ENCODE assay signal across 1 cellular context in the genomic region with DNA sequence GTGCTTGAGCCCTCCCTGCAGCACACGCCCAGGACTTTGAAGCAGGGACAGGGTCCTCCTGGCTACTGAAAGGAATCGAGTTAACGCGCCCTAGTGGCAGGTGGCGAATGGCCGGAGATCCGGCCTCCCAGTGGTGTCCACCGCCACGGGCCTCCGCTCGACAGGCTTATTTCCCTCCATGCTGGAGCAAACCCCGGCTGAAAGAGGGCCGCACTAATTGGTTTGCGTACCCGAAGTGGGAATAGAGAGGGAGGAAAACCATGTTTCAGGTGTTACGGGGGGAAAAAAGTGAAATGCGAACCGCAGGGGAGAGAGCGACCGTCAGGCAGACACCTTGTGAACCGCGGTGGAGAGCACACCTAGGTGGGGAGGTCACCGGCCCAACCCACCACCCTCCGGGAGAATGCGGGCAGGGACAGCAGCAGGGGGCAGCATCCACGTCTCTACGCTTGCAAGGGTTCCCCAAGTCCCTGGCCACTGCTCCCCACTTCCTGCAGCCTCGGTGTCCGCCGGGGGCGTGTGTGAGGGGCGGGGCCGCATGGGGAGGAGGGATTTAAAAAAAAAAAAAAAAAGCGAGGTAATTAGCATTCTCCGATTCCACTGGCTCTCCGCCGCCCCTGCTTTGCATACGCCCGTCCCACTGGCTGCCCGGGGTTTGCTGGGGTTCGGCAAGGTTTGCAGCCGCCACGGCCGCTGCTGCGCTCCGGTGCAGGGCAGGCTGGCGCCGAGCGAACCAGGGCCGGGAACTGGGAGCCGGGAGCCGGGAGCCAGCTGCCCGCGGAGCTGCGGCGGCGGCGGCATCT.
TF ChIP-seq lines count a peak whose summit lies in the region.

No MANE protein-coding gene starts in this region.

TF ChIP-seq in HepG2, 621 proteins besides CTCF, POLR2A, EP300 and RAD21 (continued from another document and continues in another):
- TF ChIP-seq, protein P1, sequence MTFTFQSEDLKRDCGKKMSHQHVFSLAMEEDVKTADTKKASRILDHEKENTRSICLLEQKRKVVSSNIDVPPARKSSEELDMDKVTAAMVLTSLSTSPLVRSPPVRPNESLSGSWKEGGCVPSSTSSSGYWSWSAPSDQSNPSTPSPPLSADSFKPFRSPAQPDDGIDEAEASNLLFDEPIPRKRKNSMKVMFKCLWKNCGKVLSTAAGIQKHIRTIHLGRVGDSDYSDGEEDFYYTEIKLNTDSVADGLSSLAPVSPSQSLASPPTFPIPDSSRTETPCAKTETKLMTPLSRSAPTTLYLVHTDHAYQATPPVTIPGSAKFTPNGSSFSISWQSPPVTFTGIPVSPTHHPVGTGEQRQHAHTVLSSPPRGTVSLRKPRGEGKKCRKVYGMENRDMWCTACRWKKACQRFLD (CRISPR knock-in tag; IDR thresholded peaks at IDR 0.05; ENCODE audit: borderline replicate concordance), result no peak
- 0 out of 2 replicates have a peak, but pooled peaks have one; percentile 46 for TF ChIP-seq HNF1B (CRISPR knock-in tag; IDR thresholded peaks at IDR 0.05)
- TF ChIP-seq ZFP36L1 (CRISPR knock-in tag; IDR thresholded peaks at IDR 0.05), result 0 out of 2 replicates have a peak, but pooled peaks have one; percentile 28
- TF ChIP-seq, protein P2, sequence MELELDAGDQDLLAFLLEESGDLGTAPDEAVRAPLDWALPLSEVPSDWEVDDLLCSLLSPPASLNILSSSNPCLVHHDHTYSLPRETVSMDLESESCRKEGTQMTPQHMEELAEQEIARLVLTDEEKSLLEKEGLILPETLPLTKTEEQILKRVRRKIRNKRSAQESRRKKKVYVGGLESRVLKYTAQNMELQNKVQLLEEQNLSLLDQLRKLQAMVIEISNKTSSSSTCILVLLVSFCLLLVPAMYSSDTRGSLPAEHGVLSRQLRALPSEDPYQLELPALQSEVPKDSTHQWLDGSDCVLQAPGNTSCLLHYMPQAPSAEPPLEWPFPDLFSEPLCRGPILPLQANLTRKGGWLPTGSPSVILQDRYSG (CRISPR knock-in tag; IDR thresholded peaks at IDR 0.05), result no peak
- no peak for TF ChIP-seq RARA (CRISPR knock-in tag; IDR thresholded peaks at IDR 0.05)
- no peak for TF ChIP-seq CBFB (CRISPR knock-in tag; IDR thresholded peaks at IDR 0.05)
- TF ChIP-seq SP4 (CRISPR knock-in tag; IDR thresholded peaks at IDR 0.05), result 0 out of 2 replicates have a peak, but pooled peaks have one; percentile 51
- 0 out of 2 replicates have a peak, but pooled peaks have one; percentile 26 for TF ChIP-seq ZNF547 (CRISPR knock-in tag; IDR thresholded peaks at IDR 0.05)
- TF ChIP-seq ISX (CRISPR knock-in tag; conservative IDR thresholded peaks at IDR 0.05), result no peak
- no peak for TF ChIP-seq ZBTB37 (CRISPR knock-in tag; IDR thresholded peaks at IDR 0.05)
- TF ChIP-seq ZSCAN20 (CRISPR knock-in tag; IDR thresholded peaks at IDR 0.05; ENCODE audit: borderline replicate concordance), result no peak
- no peak for TF ChIP-seq ZNF510 (CRISPR knock-in tag; IDR thresholded peaks at IDR 0.05; ENCODE audit: low read depth)
- TF ChIP-seq, protein P3, sequence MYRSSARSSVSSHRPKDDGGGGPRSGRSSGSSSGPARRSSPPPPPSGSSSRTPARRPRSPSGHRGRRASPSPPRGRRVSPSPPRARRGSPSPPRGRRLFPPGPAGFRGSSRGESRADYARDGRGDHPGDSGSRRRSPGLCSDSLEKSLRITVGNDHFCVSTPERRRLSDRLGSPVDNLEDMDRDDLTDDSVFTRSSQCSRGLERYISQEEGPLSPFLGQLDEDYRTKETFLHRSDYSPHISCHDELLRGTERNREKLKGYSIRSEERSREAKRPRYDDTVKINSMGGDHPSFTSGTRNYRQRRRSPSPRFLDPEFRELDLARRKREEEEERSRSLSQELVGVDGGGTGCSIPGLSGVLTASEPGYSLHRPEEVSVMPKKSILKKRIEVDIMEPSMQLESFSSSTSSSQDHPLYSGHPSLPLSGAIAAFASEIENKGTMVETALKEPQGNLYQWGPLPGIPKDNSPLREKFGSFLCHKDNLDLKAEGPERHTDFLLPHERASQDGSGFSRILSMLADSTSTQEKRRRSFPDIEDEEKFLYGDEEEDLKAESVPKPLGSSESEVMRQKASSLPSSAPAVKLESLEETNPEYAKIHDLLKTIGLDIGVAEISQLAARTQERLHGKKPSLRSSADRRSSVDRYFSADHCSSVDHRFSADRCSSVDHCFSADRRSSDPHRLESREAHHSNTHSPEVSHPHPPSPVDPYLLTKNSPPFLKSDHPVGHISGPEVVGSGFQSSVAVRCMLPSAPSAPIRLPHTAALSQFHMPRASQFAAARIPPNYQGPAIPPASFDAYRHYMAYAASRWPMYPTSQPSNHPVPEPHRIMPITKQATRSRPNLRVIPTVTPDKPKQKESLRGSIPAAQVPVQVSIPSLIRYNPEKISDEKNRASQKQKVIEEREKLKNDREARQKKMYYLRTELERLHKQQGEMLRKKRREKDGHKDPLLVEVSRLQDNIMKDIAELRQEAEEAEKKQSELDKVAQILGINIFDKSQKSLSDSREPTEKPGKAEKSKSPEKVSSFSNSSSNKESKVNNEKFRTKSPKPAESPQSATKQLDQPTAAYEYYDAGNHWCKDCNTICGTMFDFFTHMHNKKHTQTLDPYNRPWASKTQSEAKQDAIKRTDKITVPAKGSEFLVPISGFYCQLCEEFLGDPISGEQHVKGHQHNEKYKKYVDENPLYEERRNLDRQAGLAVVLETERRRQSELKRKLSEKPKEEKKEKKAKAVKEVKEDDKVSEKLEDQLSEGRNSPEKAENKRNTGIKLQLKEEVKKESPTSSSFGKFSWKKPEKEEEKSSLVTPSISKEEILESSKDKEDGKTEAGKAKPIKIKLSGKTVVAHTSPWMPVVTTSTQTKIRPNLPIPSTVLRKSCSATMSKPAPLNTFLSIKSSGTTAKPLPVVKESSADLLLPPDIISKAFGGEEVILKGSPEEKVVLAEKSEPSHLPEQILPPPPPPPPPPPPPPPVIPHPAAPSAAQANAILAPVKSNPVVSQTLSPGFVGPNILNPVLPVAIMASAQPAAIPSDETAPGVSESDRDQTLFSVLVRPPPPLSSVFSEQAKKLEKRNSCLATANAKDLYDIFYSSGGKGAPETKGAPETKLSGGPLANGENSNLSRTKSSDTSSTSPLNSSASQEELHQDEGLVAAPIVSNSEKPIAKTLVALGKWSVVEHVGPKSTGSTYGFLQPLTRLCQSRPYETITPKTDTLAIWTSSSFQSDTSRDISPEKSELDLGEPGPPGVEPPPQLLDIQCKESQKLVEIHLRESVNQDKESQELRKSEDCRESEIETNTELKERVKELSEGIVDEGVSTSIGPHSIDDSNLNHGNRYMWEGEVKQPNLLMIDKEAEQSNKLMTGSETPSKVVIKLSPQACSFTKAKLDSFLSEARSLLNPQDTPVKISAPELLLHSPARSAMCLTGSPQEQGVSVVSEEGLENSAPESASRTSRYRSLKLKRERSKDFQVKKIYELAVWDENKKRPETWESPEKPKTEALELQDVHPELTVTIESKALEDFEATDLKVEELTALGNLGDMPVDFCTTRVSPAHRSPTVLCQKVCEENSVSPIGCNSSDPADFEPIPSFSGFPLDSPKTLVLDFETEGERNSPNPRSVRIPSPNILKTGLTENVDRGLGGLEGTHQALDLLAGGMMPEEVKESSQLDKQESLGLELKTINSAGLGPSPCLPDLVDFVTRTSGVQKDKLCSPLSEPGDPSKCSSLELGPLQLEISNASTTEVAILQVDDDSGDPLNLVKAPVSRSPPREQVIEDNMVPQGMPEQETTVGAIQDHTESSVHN (CRISPR knock-in tag; IDR thresholded peaks at IDR 0.05), result no peak
- TF ChIP-seq NFKBIZ (CRISPR knock-in tag; IDR thresholded peaks at IDR 0.05), result no peak
- TF ChIP-seq ZNF577 (CRISPR knock-in tag; IDR thresholded peaks at IDR 0.05; ENCODE audit: borderline replicate concordance, low read depth), result no peak
- 0 out of 2 replicates have a peak, but pooled peaks have one; percentile 25 for TF ChIP-seq POLR2AphosphoS5 (IDR thresholded peaks at IDR 0.05; ENCODE audit: low read depth, low read length)
- TF ChIP-seq POLR2G (IDR thresholded peaks at IDR 0.05; ENCODE audit: low read depth, low read length), result peak; percentile 63
- TF ChIP-seq ZNF562 (CRISPR knock-in tag; IDR thresholded peaks at IDR 0.05; ENCODE audit: borderline replicate concordance), result no peak
- no peak for TF ChIP-seq ZNF567 (CRISPR knock-in tag; IDR thresholded peaks at IDR 0.05; ENCODE audit: borderline replicate concordance)
- TF ChIP-seq SMC3 (IDR thresholded peaks at IDR 0.05; ENCODE audit: low read length), result peak; percentile 10; the same call in 1 of the 2 replicates
- peak; percentile 67; the same call in 1 of the 2 replicates for TF ChIP-seq TOPORS (CRISPR knock-in tag; IDR thresholded peaks at IDR 0.05)
- TF ChIP-seq, protein P4, sequence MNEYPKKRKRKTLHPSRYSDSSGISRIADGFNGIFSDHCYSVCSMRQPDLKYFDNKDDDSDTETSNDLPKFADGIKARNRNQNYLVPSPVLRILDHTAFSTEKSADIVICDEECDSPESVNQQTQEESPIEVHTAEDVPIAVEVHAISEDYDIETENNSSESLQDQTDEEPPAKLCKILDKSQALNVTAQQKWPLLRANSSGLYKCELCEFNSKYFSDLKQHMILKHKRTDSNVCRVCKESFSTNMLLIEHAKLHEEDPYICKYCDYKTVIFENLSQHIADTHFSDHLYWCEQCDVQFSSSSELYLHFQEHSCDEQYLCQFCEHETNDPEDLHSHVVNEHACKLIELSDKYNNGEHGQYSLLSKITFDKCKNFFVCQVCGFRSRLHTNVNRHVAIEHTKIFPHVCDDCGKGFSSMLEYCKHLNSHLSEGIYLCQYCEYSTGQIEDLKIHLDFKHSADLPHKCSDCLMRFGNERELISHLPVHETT (CRISPR knock-in tag; conservative IDR thresholded peaks at IDR 0.05), result no peak
- peak; percentile 37 for TF ChIP-seq ASH2L (IDR thresholded peaks at IDR 0.05; ENCODE audit: insufficient read length, low read depth, low read length)
- TF ChIP-seq ZNF431 (CRISPR knock-in tag; IDR thresholded peaks at IDR 0.05; ENCODE audit: borderline replicate concordance, low read depth), result no peak
- TF ChIP-seq HCFC1 (IDR thresholded peaks at IDR 0.05; ENCODE audit: low read depth, low read length), result no peak
- no peak for TF ChIP-seq FOXA1 (IDR thresholded peaks at IDR 0.05)
- TF ChIP-seq FOXA1 (CRISPR knock-in tag; IDR thresholded peaks at IDR 0.05), result no peak
- 0 out of 2 replicates have a peak, but pooled peaks have one; percentile 35 for TF ChIP-seq CHD4 (IDR thresholded peaks at IDR 0.05; ENCODE audit: borderline replicate concordance, low read length)
- no peak for TF ChIP-seq ZFY (CRISPR knock-in tag; IDR thresholded peaks at IDR 0.05)
- no peak for TF ChIP-seq CHCHD3 (CRISPR knock-in tag; IDR thresholded peaks at IDR 0.05)
- peak; percentile 50; the same call in 1 of the 2 replicates for TF ChIP-seq PHF8 (CRISPR knock-in tag; IDR thresholded peaks at IDR 0.05)
- TF ChIP-seq CREB1 (IDR thresholded peaks at IDR 0.05), result no peak
- TF ChIP-seq CREB1 (CRISPR knock-in tag; IDR thresholded peaks at IDR 0.05), result no peak
- peak; percentile 6; the same call in 1 of the 2 replicates for TF ChIP-seq RXRB (CRISPR knock-in tag; IDR thresholded peaks at IDR 0.05; ENCODE audit: borderline replicate concordance)
- TF ChIP-seq, protein P5, sequence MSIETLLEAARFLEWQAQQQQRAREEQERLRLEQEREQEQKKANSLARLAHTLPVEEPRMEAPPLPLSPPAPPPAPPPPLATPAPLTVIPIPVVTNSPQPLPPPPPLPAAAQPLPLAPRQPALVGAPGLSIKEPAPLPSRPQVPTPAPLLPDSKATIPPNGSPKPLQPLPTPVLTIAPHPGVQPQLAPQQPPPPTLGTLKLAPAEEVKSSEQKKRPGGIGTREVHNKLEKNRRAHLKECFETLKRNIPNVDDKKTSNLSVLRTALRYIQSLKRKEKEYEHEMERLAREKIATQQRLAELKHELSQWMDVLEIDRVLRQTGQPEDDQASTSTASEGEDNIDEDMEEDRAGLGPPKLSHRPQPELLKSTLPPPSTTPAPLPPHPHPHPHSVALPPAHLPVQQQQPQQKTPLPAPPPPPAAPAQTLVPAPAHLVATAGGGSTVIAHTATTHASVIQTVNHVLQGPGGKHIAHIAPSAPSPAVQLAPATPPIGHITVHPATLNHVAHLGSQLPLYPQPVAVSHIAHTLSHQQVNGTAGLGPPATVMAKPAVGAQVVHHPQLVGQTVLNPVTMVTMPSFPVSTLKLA (IDR thresholded peaks at IDR 0.05), result no peak
- TF ChIP-seq KLF11 (CRISPR knock-in tag; IDR thresholded peaks at IDR 0.05), result no peak
- peak; percentile 40; the same call in 1 of the 2 replicates for TF ChIP-seq RXRA (CRISPR knock-in tag; IDR thresholded peaks at IDR 0.05)
- TF ChIP-seq HNRNPLL (IDR thresholded peaks at IDR 0.05; ENCODE audit: low read depth, low read length, poor library complexity, severe bottlenecking), result peak; percentile 69
- TF ChIP-seq DMAP1 (CRISPR knock-in tag; IDR thresholded peaks at IDR 0.05), result peak; percentile 34; the same call in 1 of the 2 replicates
- TF ChIP-seq POGZ (CRISPR knock-in tag; IDR thresholded peaks at IDR 0.05), result 0 out of 2 replicates have a peak, but pooled peaks have one; percentile 15
- TF ChIP-seq, protein P6, sequence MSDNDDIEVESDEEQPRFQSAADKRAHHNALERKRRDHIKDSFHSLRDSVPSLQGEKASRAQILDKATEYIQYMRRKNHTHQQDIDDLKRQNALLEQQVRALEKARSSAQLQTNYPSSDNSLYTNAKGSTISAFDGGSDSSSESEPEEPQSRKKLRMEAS (IDR thresholded peaks at IDR 0.05), result peak; percentile 40; the same call in 1 of the 2 replicates
- peak; percentile 51; the same call in 1 of the 2 replicates for TF ChIP-seq ZFX (CRISPR knock-in tag; IDR thresholded peaks at IDR 0.05; ENCODE audit: low read depth)
